1 cellular context compared by ENCODE assay signal in the genomic region with DNA sequence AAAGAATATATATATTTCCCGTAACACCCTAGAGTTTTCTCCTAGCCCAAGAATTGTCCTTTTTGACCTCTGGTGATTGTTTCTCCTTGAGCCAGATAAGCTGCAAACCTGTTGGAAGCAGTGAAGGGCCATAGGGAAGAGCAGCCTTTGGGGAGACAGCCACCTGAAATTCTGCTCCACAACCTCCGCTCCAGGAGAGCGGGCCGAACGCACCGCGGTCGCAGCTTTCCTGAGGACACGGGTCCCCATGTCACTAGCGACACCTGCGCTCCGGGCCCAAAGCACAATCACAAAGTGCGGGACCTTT.
TF ChIP-seq lines count a peak whose summit lies in the region.

No MANE protein-coding gene starts in this region.

TF ChIP-seq in HepG2, 621 proteins besides CTCF, POLR2A, EP300 and RAD21 (continues in another document):
- TF ChIP-seq ONECUT2 (CRISPR knock-in tag; IDR thresholded peaks at IDR 0.05) = no peak
- TF ChIP-seq, protein P1, sequence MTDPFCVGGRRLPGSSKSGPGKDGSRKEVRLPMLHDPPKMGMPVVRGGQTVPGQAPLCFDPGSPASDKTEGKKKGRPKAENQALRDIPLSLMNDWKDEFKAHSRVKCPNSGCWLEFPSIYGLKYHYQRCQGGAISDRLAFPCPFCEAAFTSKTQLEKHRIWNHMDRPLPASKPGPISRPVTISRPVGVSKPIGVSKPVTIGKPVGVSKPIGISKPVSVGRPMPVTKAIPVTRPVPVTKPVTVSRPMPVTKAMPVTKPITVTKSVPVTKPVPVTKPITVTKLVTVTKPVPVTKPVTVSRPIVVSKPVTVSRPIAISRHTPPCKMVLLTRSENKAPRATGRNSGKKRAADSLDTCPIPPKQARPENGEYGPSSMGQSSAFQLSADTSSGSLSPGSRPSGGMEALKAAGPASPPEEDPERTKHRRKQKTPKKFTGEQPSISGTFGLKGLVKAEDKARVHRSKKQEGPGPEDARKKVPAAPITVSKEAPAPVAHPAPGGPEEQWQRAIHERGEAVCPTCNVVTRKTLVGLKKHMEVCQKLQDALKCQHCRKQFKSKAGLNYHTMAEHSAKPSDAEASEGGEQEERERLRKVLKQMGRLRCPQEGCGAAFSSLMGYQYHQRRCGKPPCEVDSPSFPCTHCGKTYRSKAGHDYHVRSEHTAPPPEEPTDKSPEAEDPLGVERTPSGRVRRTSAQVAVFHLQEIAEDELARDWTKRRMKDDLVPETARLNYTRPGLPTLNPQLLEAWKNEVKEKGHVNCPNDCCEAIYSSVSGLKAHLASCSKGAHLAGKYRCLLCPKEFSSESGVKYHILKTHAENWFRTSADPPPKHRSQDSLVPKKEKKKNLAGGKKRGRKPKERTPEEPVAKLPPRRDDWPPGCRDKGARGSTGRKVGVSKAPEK (CRISPR knock-in tag; IDR thresholded peaks at IDR 0.05; ENCODE audit: borderline replicate concordance) = 0 out of 2 replicates have a peak, but pooled peaks have one; percentile 19
- TF ChIP-seq ZNF879 (CRISPR knock-in tag; IDR thresholded peaks at IDR 0.05) = no peak
- TF ChIP-seq ZNF644 (CRISPR knock-in tag; IDR thresholded peaks at IDR 0.05; ENCODE audit: low read depth) = 0 out of 2 replicates have a peak, but pooled peaks have one; percentile 28
- 0 out of 2 replicates have a peak, but pooled peaks have one; percentile 4 for TF ChIP-seq ZNF121 (CRISPR knock-in tag; IDR thresholded peaks at IDR 0.05)
- TF ChIP-seq BRD4 (CRISPR knock-in tag; IDR thresholded peaks at IDR 0.05) = peak; percentile 64; the same call in 1 of the 2 replicates
- TF ChIP-seq CREB1 (IDR thresholded peaks at IDR 0.05) = no peak
- no peak for TF ChIP-seq CREB1 (CRISPR knock-in tag; IDR thresholded peaks at IDR 0.05)
- TF ChIP-seq, protein P2, sequence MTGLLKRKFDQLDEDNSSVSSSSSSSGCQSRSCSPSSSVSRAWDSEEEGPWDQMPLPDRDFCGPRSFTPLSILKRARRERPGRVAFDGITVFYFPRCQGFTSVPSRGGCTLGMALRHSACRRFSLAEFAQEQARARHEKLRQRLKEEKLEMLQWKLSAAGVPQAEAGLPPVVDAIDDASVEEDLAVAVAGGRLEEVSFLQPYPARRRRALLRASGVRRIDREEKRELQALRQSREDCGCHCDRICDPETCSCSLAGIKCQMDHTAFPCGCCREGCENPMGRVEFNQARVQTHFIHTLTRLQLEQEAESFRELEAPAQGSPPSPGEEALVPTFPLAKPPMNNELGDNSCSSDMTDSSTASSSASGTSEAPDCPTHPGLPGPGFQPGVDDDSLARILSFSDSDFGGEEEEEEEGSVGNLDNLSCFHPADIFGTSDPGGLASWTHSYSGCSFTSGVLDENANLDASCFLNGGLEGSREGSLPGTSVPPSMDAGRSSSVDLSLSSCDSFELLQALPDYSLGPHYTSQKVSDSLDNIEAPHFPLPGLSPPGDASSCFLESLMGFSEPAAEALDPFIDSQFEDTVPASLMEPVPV (CRISPR knock-in tag; IDR thresholded peaks at IDR 0.05) = 0 out of 2 replicates have a peak, but pooled peaks have one; percentile 22
- no peak for TF ChIP-seq ZSCAN9 (CRISPR knock-in tag; IDR thresholded peaks at IDR 0.05; ENCODE audit: borderline replicate concordance)
- no peak for TF ChIP-seq ZNF557 (CRISPR knock-in tag; IDR thresholded peaks at IDR 0.05)
- TF ChIP-seq ZFP82 (CRISPR knock-in tag; IDR thresholded peaks at IDR 0.05; ENCODE audit: borderline replicate concordance) = no peak
- no peak for TF ChIP-seq NR1H2 (CRISPR knock-in tag; IDR thresholded peaks at IDR 0.05; ENCODE audit: borderline replicate concordance, low read depth)
- TF ChIP-seq, protein P3, sequence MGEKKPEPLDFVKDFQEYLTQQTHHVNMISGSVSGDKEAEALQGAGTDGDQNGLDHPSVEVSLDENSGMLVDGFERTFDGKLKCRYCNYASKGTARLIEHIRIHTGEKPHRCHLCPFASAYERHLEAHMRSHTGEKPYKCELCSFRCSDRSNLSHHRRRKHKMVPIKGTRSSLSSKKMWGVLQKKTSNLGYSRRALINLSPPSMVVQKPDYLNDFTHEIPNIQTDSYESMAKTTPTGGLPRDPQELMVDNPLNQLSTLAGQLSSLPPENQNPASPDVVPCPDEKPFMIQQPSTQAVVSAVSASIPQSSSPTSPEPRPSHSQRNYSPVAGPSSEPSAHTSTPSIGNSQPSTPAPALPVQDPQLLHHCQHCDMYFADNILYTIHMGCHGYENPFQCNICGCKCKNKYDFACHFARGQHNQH (CRISPR knock-in tag; IDR thresholded peaks at IDR 0.05) = 0 out of 2 replicates have a peak, but pooled peaks have one; percentile 47
- 0 out of 2 replicates have a peak, but pooled peaks have one; percentile 54 for TF ChIP-seq NAIF1 (CRISPR knock-in tag; IDR thresholded peaks at IDR 0.05; ENCODE audit: borderline replicate concordance)
- TF ChIP-seq ZNF225 (CRISPR knock-in tag; IDR thresholded peaks at IDR 0.05) = no peak
- TF ChIP-seq ZNF83 (CRISPR knock-in tag; IDR thresholded peaks at IDR 0.05; ENCODE audit: borderline replicate concordance) = no peak
- TF ChIP-seq, protein P4, sequence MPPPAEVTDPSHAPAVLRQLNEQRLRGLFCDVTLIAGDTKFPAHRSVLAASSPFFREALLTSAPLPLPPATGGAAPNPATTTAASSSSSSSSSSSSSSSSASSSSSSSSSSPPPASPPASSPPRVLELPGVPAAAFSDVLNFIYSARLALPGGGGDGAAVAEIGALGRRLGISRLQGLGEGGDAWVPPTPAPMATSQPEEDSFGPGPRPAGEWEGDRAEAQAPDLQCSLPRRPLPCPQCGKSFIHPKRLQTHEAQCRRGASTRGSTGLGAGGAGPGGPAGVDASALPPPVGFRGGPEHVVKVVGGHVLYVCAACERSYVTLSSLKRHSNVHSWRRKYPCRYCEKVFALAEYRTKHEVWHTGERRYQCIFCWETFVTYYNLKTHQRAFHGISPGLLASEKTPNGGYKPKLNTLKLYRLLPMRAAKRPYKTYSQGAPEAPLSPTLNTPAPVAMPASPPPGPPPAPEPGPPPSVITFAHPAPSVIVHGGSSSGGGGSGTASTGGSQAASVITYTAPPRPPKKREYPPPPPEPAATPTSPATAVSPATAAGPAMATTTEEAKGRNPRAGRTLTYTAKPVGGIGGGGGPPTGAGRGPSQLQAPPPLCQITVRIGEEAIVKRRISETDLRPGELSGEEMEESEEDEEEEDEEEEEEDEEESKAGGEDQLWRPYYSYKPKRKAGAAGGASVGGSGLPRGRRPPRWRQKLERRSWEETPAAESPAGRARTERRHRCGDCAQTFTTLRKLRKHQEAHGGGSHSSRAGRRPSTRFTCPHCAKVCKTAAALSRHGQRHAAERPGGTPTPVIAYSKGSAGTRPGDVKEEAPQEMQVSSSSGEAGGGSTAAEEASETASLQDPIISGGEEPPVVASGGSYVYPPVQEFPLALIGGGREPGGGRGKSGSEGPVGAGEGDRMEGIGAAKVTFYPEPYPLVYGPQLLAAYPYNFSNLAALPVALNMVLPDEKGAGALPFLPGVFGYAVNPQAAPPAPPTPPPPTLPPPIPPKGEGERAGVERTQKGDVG (CRISPR knock-in tag; IDR thresholded peaks at IDR 0.05; ENCODE audit: borderline replicate concordance) = 0 out of 2 replicates have a peak, but pooled peaks have one; percentile 41
- 0 out of 2 replicates have a peak, but pooled peaks have one; percentile 5 for TF ChIP-seq HOXA3 (CRISPR knock-in tag; IDR thresholded peaks at IDR 0.05)
- TF ChIP-seq, protein P5, sequence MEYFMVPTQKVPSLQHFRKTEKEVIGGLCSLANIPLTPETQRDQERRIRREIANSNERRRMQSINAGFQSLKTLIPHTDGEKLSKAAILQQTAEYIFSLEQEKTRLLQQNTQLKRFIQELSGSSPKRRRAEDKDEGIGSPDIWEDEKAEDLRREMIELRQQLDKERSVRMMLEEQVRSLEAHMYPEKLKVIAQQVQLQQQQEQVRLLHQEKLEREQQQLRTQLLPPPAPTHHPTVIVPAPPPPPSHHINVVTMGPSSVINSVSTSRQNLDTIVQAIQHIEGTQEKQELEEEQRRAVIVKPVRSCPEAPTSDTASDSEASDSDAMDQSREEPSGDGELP (IDR thresholded peaks at IDR 0.05; ENCODE audit: borderline replicate concordance, low read depth) = no peak
- no peak for TF ChIP-seq ELF3 (CRISPR knock-in tag; IDR thresholded peaks at IDR 0.05)
- TF ChIP-seq, protein P6, sequence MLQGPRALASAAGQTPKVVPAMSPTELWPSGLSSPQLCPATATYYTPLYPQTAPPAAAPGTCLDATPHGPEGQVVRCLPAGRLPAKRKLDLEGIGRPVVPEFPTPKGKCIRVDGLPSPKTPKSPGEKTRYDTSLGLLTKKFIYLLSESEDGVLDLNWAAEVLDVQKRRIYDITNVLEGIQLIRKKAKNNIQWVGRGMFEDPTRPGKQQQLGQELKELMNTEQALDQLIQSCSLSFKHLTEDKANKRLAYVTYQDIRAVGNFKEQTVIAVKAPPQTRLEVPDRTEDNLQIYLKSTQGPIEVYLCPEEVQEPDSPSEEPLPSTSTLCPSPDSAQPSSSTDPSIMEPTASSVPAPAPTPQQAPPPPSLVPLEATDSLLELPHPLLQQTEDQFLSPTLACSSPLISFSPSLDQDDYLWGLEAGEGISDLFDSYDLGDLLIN (CRISPR knock-in tag; IDR thresholded peaks at IDR 0.05; ENCODE audit: borderline replicate concordance) = no peak
- TF ChIP-seq NCOR1 (IDR thresholded peaks at IDR 0.05; ENCODE audit: borderline replicate concordance, low read length) = 0 out of 2 replicates have a peak, but pooled peaks have one; percentile 39
- TF ChIP-seq, protein P7, sequence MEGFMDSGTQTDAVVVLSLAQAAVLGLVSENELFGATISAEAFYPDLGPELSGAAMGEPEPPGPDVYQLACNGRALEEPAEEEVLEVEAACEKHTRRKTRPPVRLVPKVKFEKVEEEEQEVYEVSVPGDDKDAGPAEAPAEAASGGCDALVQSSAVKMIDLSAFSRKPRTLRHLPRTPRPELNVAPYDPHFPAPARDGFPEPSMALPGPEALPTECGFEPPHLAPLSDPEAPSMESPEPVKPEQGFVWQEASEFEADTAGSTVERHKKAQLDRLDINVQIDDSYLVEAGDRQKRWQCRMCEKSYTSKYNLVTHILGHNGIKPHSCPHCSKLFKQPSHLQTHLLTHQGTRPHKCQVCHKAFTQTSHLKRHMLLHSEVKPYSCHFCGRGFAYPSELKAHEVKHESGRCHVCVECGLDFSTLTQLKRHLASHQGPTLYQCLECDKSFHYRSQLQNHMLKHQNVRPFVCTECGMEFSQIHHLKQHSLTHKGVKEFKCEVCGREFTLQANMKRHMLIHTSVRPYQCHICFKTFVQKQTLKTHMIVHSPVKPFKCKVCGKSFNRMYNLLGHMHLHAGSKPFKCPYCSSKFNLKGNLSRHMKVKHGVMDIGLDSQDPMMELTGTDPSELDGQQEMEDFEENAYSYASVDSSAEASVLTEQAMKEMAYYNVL (CRISPR knock-in tag; IDR thresholded peaks at IDR 0.05; ENCODE audit: borderline replicate concordance) = 0 out of 2 replicates have a peak, but pooled peaks have one; percentile 34
- TF ChIP-seq, protein P8, sequence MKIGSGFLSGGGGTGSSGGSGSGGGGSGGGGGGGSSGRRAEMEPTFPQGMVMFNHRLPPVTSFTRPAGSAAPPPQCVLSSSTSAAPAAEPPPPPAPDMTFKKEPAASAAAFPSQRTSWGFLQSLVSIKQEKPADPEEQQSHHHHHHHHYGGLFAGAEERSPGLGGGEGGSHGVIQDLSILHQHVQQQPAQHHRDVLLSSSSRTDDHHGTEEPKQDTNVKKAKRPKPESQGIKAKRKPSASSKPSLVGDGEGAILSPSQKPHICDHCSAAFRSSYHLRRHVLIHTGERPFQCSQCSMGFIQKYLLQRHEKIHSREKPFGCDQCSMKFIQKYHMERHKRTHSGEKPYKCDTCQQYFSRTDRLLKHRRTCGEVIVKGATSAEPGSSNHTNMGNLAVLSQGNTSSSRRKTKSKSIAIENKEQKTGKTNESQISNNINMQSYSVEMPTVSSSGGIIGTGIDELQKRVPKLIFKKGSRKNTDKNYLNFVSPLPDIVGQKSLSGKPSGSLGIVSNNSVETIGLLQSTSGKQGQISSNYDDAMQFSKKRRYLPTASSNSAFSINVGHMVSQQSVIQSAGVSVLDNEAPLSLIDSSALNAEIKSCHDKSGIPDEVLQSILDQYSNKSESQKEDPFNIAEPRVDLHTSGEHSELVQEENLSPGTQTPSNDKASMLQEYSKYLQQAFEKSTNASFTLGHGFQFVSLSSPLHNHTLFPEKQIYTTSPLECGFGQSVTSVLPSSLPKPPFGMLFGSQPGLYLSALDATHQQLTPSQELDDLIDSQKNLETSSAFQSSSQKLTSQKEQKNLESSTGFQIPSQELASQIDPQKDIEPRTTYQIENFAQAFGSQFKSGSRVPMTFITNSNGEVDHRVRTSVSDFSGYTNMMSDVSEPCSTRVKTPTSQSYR (CRISPR knock-in tag; IDR thresholded peaks at IDR 0.05; ENCODE audit: borderline replicate concordance) = 0 out of 2 replicates have a peak, but pooled peaks have one; percentile 32
- no peak for TF ChIP-seq ZNF629 (CRISPR knock-in tag; conservative IDR thresholded peaks at IDR 0.05)
- TF ChIP-seq, protein P9, sequence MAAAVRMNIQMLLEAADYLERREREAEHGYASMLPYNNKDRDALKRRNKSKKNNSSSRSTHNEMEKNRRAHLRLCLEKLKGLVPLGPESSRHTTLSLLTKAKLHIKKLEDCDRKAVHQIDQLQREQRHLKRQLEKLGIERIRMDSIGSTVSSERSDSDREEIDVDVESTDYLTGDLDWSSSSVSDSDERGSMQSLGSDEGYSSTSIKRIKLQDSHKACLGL (CRISPR knock-in tag; IDR thresholded peaks at IDR 0.05) = 0 out of 2 replicates have a peak, but pooled peaks have one; percentile 20
- TF ChIP-seq ZNF615 (CRISPR knock-in tag; IDR thresholded peaks at IDR 0.05; ENCODE audit: borderline replicate concordance) = no peak; the same call in 1 of the 2 replicates
- no peak for TF ChIP-seq ZNF230 (CRISPR knock-in tag; IDR thresholded peaks at IDR 0.05)
- 0 out of 2 replicates have a peak, but pooled peaks have one; percentile 59 for TF ChIP-seq ZNF350 (CRISPR knock-in tag; IDR thresholded peaks at IDR 0.05; ENCODE audit: borderline replicate concordance, low read depth)
- TF ChIP-seq MYC (CRISPR knock-in tag; IDR thresholded peaks at IDR 0.05; ENCODE audit: borderline replicate concordance) = peak; percentile 55
- no peak for TF ChIP-seq HMGA1 (CRISPR knock-in tag; conservative IDR thresholded peaks at IDR 0.05)
